In genomic region chr10:3528271-3528670, GRCh38 we compare ENCODE assay signal across 1 cellular context.
TF ChIP-seq lines count a peak whose summit lies in the region.

No MANE protein-coding gene starts in this region.

TF ChIP-seq in SK-N-SH, 30 proteins besides CTCF, POLR2A, EP300 and RAD21 (continued from another document):
- TF ChIP-seq ZBTB33 (IDR thresholded peaks at IDR 0.05; ENCODE audit: borderline replicate concordance, low read depth) = no peak
- TF ChIP-seq RFX5 (IDR thresholded peaks at IDR 0.05; ENCODE audit: low read length) = no peak
- no peak for TF ChIP-seq SIN3A (IDR thresholded peaks at IDR 0.05; ENCODE audit: borderline replicate concordance, low read depth, low read length)
- no peak for TF ChIP-seq TEAD4 (IDR thresholded peaks at IDR 0.05; ENCODE audit: borderline replicate concordance, insufficient read depth)
- no peak for TF ChIP-seq RXRA (IDR thresholded peaks at IDR 0.05; ENCODE audit: borderline replicate concordance, low read depth)
- no peak for TF ChIP-seq USF1 (IDR thresholded peaks at IDR 0.05; ENCODE audit: borderline replicate concordance, low read depth)
- TF ChIP-seq JUND (IDR thresholded peaks at IDR 0.05) = no peak
- no peak for TF ChIP-seq POLR2AphosphoS5 (IDR thresholded peaks at IDR 0.05; ENCODE audit: low read depth, low read length)
TF ChIP-seq in SK-N-SH: peak in this region for 0.
